Comparison of ENCODE assay signal across 14 cellular contexts in genomic region chr12:104825408-104825807, GRCh38.
DNase-seq lines count a peak whose midpoint lies in the region; ATAC-seq and TF ChIP-seq lines count a peak whose summit lies in the region.
"Had no signal": no experiment of that assay in that cellular context is flagged by ENCODE, and none has a peak within 500 bp of the region (broad histone marks: within the 10 kb centered on the region; RNA-seq: fewer than 3 reads in every experiment).

No MANE protein-coding gene starts in this region.

- no peak for TF ChIP-seq POLR2A in GM18505 (IDR thresholded peaks at IDR 0.05; ENCODE audit: borderline replicate concordance, extremely low read depth, insufficient read depth, insufficient read length)

- TF ChIP-seq CTCF in astrocyte of the spinal cord (IDR thresholded peaks at IDR 0.05; ENCODE audit: low read depth, low read length) (peak; percentile 46), lower lobe of right lung (IDR thresholded peaks at IDR 0.05) (peak; percentile 11)

- intact Hi-C loops in lower lobe of right lung (cut with DNase I), result no loop called here

- H3K27me3 ChIP-seq in lower lobe of right lung (ENCODE audit: low read depth), result no peaks in the 10 kb centered on the region
- H3K27me3 ChIP-seq: adrenal gland had no signal

- peak; percentile 45; the same call in 1 of the 2 replicates for TF ChIP-seq RAD21 in Ishikawa (IDR thresholded peaks at IDR 0.05; ENCODE audit: low read depth)

- H3K36me3 ChIP-seq in lower lobe of right lung, result no peaks in the 10 kb centered on the region
- H3K36me3 ChIP-seq: adrenal gland had no signal

- H3K9me3 ChIP-seq in lower lobe of right lung, result peaks cover 17% of the 10 kb centered on the region
- H3K9me3 ChIP-seq: adrenal gland had no signal

- DNase-seq in DMS 273 (lab: John Stamatoyannopoulos, UW; ENCODE audit: unreplicated experiment) (peak; percentile 43), DMS 273 treated with DMSO at 0.1 percent for 48 hours (lab: John Stamatoyannopoulos, UW) (no peak), astrocyte of the spinal cord (ENCODE audit: low read depth, low spot score) (no peak), lower lobe of right lung (no peak), AML-193 (lab: John Stamatoyannopoulos, UW) (no peak)
- DNase-seq: activated CD4-positive, alpha-beta T cell treated with anti-CD3 and anti-CD28 coated beads for 48 hours; adrenal gland; NCI-H187; SHP77 treated with DMSO at 0.1 percent for 48 hours; stimulated activated CD4-positive, alpha-beta T cell treated with anti-CD3 and anti-CD28 coated beads, Interleukin-4, amount 100 ng/mL, for 1 hour; substantia nigra had no signal

- H3K4me1 ChIP-seq in lower lobe of right lung, result no peaks in the 10 kb centered on the region
- H3K4me1 ChIP-seq: adrenal gland had no signal

- no peak overlapping the region for H3K4me3 ChIP-seq in astrocyte of the spinal cord (ENCODE audit: low read depth, low read length)
- no peak overlapping the region for H3K4me3 ChIP-seq in lower lobe of right lung
- H3K4me3 ChIP-seq: adrenal gland had no signal

- in situ Hi-C loops in astrocyte of the spinal cord (cut with HindIII; ENCODE audit: low sequenced_read_pairs), result no loop called here

- H3K27ac ChIP-seq in lower lobe of right lung, result no peak overlapping the region
- H3K27ac ChIP-seq: adrenal gland had no signal

- no peak for TF ChIP-seq EP300 in Ishikawa (IDR thresholded peaks at IDR 0.05; ENCODE audit: borderline replicate concordance)

- ATAC-seq in lower lobe of right lung, result no peak
- no peak for ATAC-seq in GM19397 (IDR thresholded peaks at IDR 0.05; ENCODE audit: unreplicated experiment)
- ATAC-seq in GM18505 (IDR thresholded peaks at IDR 0.05; ENCODE audit: unreplicated experiment), result no peak

TF ChIP-seq in Ishikawa, 13 proteins besides CTCF, POLR2A, EP300 and RAD21:
- no peak for TF ChIP-seq CEBPB (IDR thresholded peaks at IDR 0.05)
- no peak for TF ChIP-seq NFIC (IDR thresholded peaks at IDR 0.05)
- TF ChIP-seq REST (IDR thresholded peaks at IDR 0.05; ENCODE audit: low read depth), result no peak
- TF ChIP-seq MAX (IDR thresholded peaks at IDR 0.05), result no peak
- no peak for TF ChIP-seq TAF1 (IDR thresholded peaks at IDR 0.05; ENCODE audit: low read depth)
- TF ChIP-seq ZBTB7A (IDR thresholded peaks at IDR 0.05; ENCODE audit: low read depth), result no peak
- TF ChIP-seq USF1 (IDR thresholded peaks at IDR 0.05), result no peak
- no peak for TF ChIP-seq TCF12 (IDR thresholded peaks at IDR 0.05; ENCODE audit: low read depth)
- TF ChIP-seq CREB1 (IDR thresholded peaks at IDR 0.05; ENCODE audit: low read depth), result no peak
- no peak for TF ChIP-seq FOXM1 (IDR thresholded peaks at IDR 0.05; ENCODE audit: borderline replicate concordance, low read depth)
- no peak for TF ChIP-seq TEAD4 (IDR thresholded peaks at IDR 0.05)
- no peak for TF ChIP-seq YY1 (IDR thresholded peaks at IDR 0.05; ENCODE audit: low read depth)
- TF ChIP-seq EGR1 (IDR thresholded peaks at IDR 0.05), result no peak
